In genomic region chr6:104486003-104486402, GRCh38 we compare ENCODE assay signal across 15 cellular contexts.
DNase-seq lines count a peak whose midpoint lies in the region; ATAC-seq and TF ChIP-seq lines count a peak whose summit lies in the region.
"Had no signal": no experiment of that assay in that cellular context is flagged by ENCODE, and none has a peak within 500 bp of the region (broad histone marks: within the 10 kb centered on the region; RNA-seq: fewer than 3 reads in every experiment).

No MANE protein-coding gene starts in this region.

- intact Hi-C loops in esophagus muscularis mucosa (cut with DNase I) (no loop called here), mucosa of descending colon (cut with DNase I, micrococcal nuclease) (no loop called here)

- H3K4me1 ChIP-seq in SK-N-SH (ENCODE audit: control insufficient read depth in 1 of 2, insufficient read depth in 2 of 2, low read depth in 1 of 2, low read length in 1 of 2) (no peaks in the 10 kb centered on the region; a peak in 2 of 4 replicates), smooth muscle cell (ENCODE audit: low read depth) (no peaks in the 10 kb centered on the region), esophagus muscularis mucosa (no peaks in the 10 kb centered on the region), mucosa of descending colon (ENCODE audit: low read depth) (no peaks in the 10 kb centered on the region)

- 0 out of 4 replicates have a peak, but pooled peaks of 1 of the 2 experiments have one; percentile 24 for TF ChIP-seq EP300 in SK-N-SH (IDR thresholded peaks at IDR 0.05; ENCODE audit: borderline replicate concordance in 1 of 2, low read depth in 1 of 2, low read length in 1 of 2)
- TF ChIP-seq EP300 in esophagus muscularis mucosa (IDR thresholded peaks at IDR 0.05), result no peak

- no peak overlapping the region for H3K4me3 ChIP-seq in SK-N-SH (ENCODE audit: low read depth in 2 of 2, low read length in 1 of 2)
- no peak overlapping the region for H3K4me3 ChIP-seq in choroid plexus epithelial cell (ENCODE audit: low read depth, low read length)
- no peak overlapping the region for H3K4me3 ChIP-seq in smooth muscle cell
- H3K4me3 ChIP-seq in esophagus muscularis mucosa, result no peak overlapping the region
- H3K4me3 ChIP-seq in mucosa of descending colon, result no peak overlapping the region
- H3K4me3 ChIP-seq: GM12878 had no signal

- no peak overlapping the region for H3K9ac ChIP-seq in SK-N-SH
- no peak overlapping the region for H3K9ac ChIP-seq in smooth muscle cell (ENCODE audit: low read depth)

- no peak overlapping the region for H3K27ac ChIP-seq in SK-N-SH (ENCODE audit: low read depth in 2 of 2, low read length in 1 of 2)
- no peak overlapping the region for H3K27ac ChIP-seq in smooth muscle cell (ENCODE audit: low read depth)
- H3K27ac ChIP-seq in esophagus muscularis mucosa (replicated peaks in 1 of 4), result no peak overlapping the region

- TF ChIP-seq CTCF in SK-N-SH (IDR thresholded peaks at IDR 0.05) (no peak), choroid plexus epithelial cell (conservative IDR thresholded peaks at IDR 0.05; ENCODE audit: low read depth, low read length) (no peak), smooth muscle cell (IDR thresholded peaks at IDR 0.05; ENCODE audit: borderline replicate concordance, insufficient read depth, poor library complexity, severe bottlenecking) (no peak), esophagus muscularis mucosa (IDR thresholded peaks at IDR 0.05) (no peak), mucosa of descending colon (IDR thresholded peaks at IDR 0.05) (no peak)

- DNase-seq in G401 (ENCODE audit: low spot score), result peak; percentile 28
- DNase-seq in SK-N-SH, result peak; percentile 33
- DNase-seq in choroid plexus epithelial cell (ENCODE audit: low read depth), result peak; percentile 4
- DNase-seq in smooth muscle cell (lab: John Stamatoyannopoulos, UW; ENCODE audit: unreplicated experiment), result no peak
- no peak for DNase-seq in esophagus muscularis mucosa (ENCODE audit: extremely low spot score)
- no peak for DNase-seq in mucosa of descending colon
- DNase-seq: C1 segment of cervical spinal cord; Calu3; CD4-positive, alpha-beta T cell; DMS 273 treated with DMSO at 0.1 percent for 48 hours; HCEC 1CT; HFFc6 had no signal

- H3K4me1 Mint-ChIP-seq in activated T-helper 17 cell treated with anti-CD3 and anti-CD28 coated beads, Interleukin-2, amount 50 U/mL, for 72 hours, result no peaks in the 10 kb centered on the region
- H3K4me1 Mint-ChIP-seq: B cell had no signal

- no peaks in the 10 kb centered on the region for H3K9me3 Mint-ChIP-seq in activated T-helper 17 cell treated with anti-CD3 and anti-CD28 coated beads, Interleukin-2, amount 50 U/mL, for 72 hours
- H3K9me3 Mint-ChIP-seq: CD4-positive, alpha-beta T cell had no signal

- H3F3A ChIP-seq in SK-N-SH (replicated peaks; ENCODE audit: insufficient read depth) (no peaks in the 10 kb centered on the region), smooth muscle cell (ENCODE audit: low read depth) (no peaks in the 10 kb centered on the region)

- no peak for TF ChIP-seq RAD21 in SK-N-SH (IDR thresholded peaks at IDR 0.05; ENCODE audit: low read length)

- no peaks in the 10 kb centered on the region for H3K36me3 Mint-ChIP-seq in activated T-helper 17 cell treated with anti-CD3 and anti-CD28 coated beads, Interleukin-2, amount 50 U/mL, for 72 hours (ENCODE audit: low read depth)

- no peaks in the 10 kb centered on the region for H4K20me1 ChIP-seq in SK-N-SH (ENCODE audit: insufficient read depth)
- H4K20me1 ChIP-seq in smooth muscle cell (ENCODE audit: low read depth), result no peaks in the 10 kb centered on the region

- 26% methylated on average over 3 of the region's 3 CpGs for WGBS in SK-N-SH (ENCODE audit: low lambda C conversion rate)
- WGBS in smooth muscle cell (ENCODE audit: low lambda C conversion rate), result 11% methylated on average over 3 of the region's 3 CpGs
- 71% methylated on average over 3 of the region's 3 CpGs for WGBS in esophagus muscularis mucosa

- CTCF ChIA-PET in SK-N-SH (lab: Yijun Ruan, JAX), result no interaction called here

- H3K27me3 ChIP-seq in SK-N-SH (ENCODE audit: insufficient read depth), result no peaks in the 10 kb centered on the region; the same call in 1 of the 2 replicates
- no peaks in the 10 kb centered on the region for H3K27me3 ChIP-seq in smooth muscle cell (ENCODE audit: low read depth)
- no peaks in the 10 kb centered on the region for H3K27me3 ChIP-seq in esophagus muscularis mucosa

- H2AFZ ChIP-seq in SK-N-SH (ENCODE audit: low read depth), result no peak overlapping the region
- H2AFZ ChIP-seq in smooth muscle cell (ENCODE audit: low read depth), result peak overlapping the region; percentile 0

- no peaks in the 10 kb centered on the region for H3K9me3 ChIP-seq in SK-N-SH
- no peaks in the 10 kb centered on the region for H3K9me3 ChIP-seq in smooth muscle cell (replicated peaks; ENCODE audit: low read depth)
- no peaks in the 10 kb centered on the region for H3K9me3 ChIP-seq in esophagus muscularis mucosa
- H3K9me3 ChIP-seq in mucosa of descending colon, result no peaks in the 10 kb centered on the region

- in situ Hi-C loops in G401 (cut with HindIII; ENCODE audit: low sequenced_read_pairs), result no loop called here

- no peaks in the 10 kb centered on the region for H3K27me3 Mint-ChIP-seq in activated T-helper 17 cell treated with anti-CD3 and anti-CD28 coated beads, Interleukin-2, amount 50 U/mL, for 72 hours
- H3K27me3 Mint-ChIP-seq: B cell; CD4-positive, alpha-beta T cell had no signal

- POLR2A ChIA-PET in SK-N-SH (lab: Yijun Ruan, JAX), result no interaction called here

- H3K36me3 ChIP-seq in SK-N-SH (replicated peaks in 1 of 2; ENCODE audit: control insufficient read depth in 1 of 2, insufficient read depth in 2 of 2, low read length in 1 of 2), result no peaks in the 10 kb centered on the region
- no peaks in the 10 kb centered on the region for H3K36me3 ChIP-seq in smooth muscle cell (ENCODE audit: low read depth)
- H3K36me3 ChIP-seq in esophagus muscularis mucosa, result no peaks in the 10 kb centered on the region
- H3K36me3 ChIP-seq in mucosa of descending colon (ENCODE audit: low read depth), result no peaks in the 10 kb centered on the region

- no peaks in the 10 kb centered on the region for H3K9me2 ChIP-seq in SK-N-SH

- no peak overlapping the region for H3K4me3 Mint-ChIP-seq in activated T-helper 17 cell treated with anti-CD3 and anti-CD28 coated beads, Interleukin-2, amount 50 U/mL, for 72 hours
- H3K4me3 Mint-ChIP-seq: B cell; CD4-positive, alpha-beta T cell; HFFc6 had no signal

- H3K4me2 ChIP-seq in SK-N-SH (no peak overlapping the region), smooth muscle cell (peak overlapping the region; percentile 45)

- no peak for ATAC-seq in activated T-helper 17 cell treated with anti-CD3 and anti-CD28 coated beads, Interleukin-2, amount 50 U/mL, for 72 hours (replicated peaks)
- no peak for ATAC-seq in mucosa of descending colon
- ATAC-seq: GM12878 had no signal

- H3K79me2 ChIP-seq in SK-N-SH (ENCODE audit: insufficient read depth) (no peaks in the 10 kb centered on the region), smooth muscle cell (ENCODE audit: low read depth) (no peaks in the 10 kb centered on the region)

- no peak for TF ChIP-seq POLR2A in esophagus muscularis mucosa (IDR thresholded peaks at IDR 0.05; ENCODE audit: low read depth)

- H3K27ac Mint-ChIP-seq in activated T-helper 17 cell treated with anti-CD3 and anti-CD28 coated beads, Interleukin-2, amount 50 U/mL, for 72 hours, result no peak overlapping the region
- H3K27ac Mint-ChIP-seq: B cell; CD4-positive, alpha-beta T cell; HFFc6 had no signal

TF ChIP-seq in SK-N-SH, 30 proteins besides CTCF, POLR2A, EP300 and RAD21:
- TF ChIP-seq YY1 (IDR thresholded peaks at IDR 0.05; ENCODE audit: low read depth) (no peak), GATA2 (CRISPR knock-in tag; IDR thresholded peaks at IDR 0.05) (peak; percentile 59; the same call in 1 of the 2 replicates)
TF ChIP-seq in SK-N-SH: peak in this region for 1.

Comparison
In these comparisons a context has a peak if more than half of its experiments do, and no peak if none do; other contexts are left out.
1. DNase-seq: peak in G401 (single experiment), SK-N-SH (single experiment) and choroid plexus epithelial cell (single experiment); none in smooth muscle cell (single experiment), esophagus muscularis mucosa (single experiment) and mucosa of descending colon (0 of 3).